ENCODE assay signal across 1 cellular context in genomic region chr1:51734899-51735745, GRCh38.
A peak's percentile ranks its signal among the peaks of the same experiment; 100 is the strongest.
TF ChIP-seq lines count a peak whose summit lies in the region.

No MANE protein-coding gene starts in this region.

TF ChIP-seq in K562, 482 proteins besides CTCF, POLR2A, EP300 and RAD21 (continued from another document):
- TF ChIP-seq MNT (conservative IDR thresholded peaks at IDR 0.05) (no peak), ZFP91 (CRISPR knock-in tag; IDR thresholded peaks at IDR 0.05) (no peak), DEAF1 (CRISPR knock-in tag; IDR thresholded peaks at IDR 0.05) (0 out of 2 replicates have a peak, but pooled peaks have one; percentile 19), THRA (IDR thresholded peaks at IDR 0.05) (no peak), COPS2 (conservative IDR thresholded peaks at IDR 0.05) (no peak), STAT5A (IDR thresholded peaks at IDR 0.05; ENCODE audit: borderline replicate concordance, low read length) (no peak), RB1 (IDR thresholded peaks at IDR 0.05; ENCODE audit: low read depth) (no peak), TCFL5 (CRISPR knock-in tag; conservative IDR thresholded peaks at IDR 0.05) (no peak), HDAC3 (IDR thresholded peaks at IDR 0.05; ENCODE audit: borderline replicate concordance, partially characterized antibody) (no peak), CTCFL (IDR thresholded peaks at IDR 0.05; ENCODE audit: borderline replicate concordance, insufficient read depth, low read depth, low read length, poor library complexity, severe bottlenecking) (no peak), MED1 (CRISPR knock-in tag; IDR thresholded peaks at IDR 0.05; ENCODE audit: borderline replicate concordance) (no peak), SRSF1 (IDR thresholded peaks at IDR 0.05; ENCODE audit: low read depth, low read length) (no peak), ZNF695 (CRISPR knock-in tag; IDR thresholded peaks at IDR 0.05) (no peak), L3MBTL2 (IDR thresholded peaks at IDR 0.05) (no peak), LEF1 (IDR thresholded peaks at IDR 0.05) (no peak), EHMT2 (IDR thresholded peaks at IDR 0.05) (0 out of 2 replicates have a peak, but pooled peaks have one; percentile 31)
TF ChIP-seq in K562: peak in this region for 11.
